ENCODE assay signal across 13 cellular contexts in genomic region chr20:14406495-14406894, GRCh38.
DNase-seq lines count a peak whose midpoint lies in the region; ATAC-seq and TF ChIP-seq lines count a peak whose summit lies in the region.
"Had no signal": no experiment of that assay in that cellular context is flagged by ENCODE, and none has a peak within 500 bp of the region (broad histone marks: within the 10 kb centered on the region; RNA-seq: fewer than 3 reads in every experiment).

No MANE protein-coding gene starts in this region.

- no peaks in the 10 kb centered on the region for H3K27me3 ChIP-seq in adipocyte (replicated peaks; ENCODE audit: control insufficient read depth, insufficient read depth, low read length)
- H3K27me3 ChIP-seq in trophoblast cell (ENCODE audit: insufficient read depth, low read length): no peaks in the 10 kb centered on the region
- no peaks in the 10 kb centered on the region for H3K27me3 ChIP-seq in heart left ventricle
- H3K27me3 ChIP-seq: stomach had no signal

- no peaks in the 10 kb centered on the region for H3K27me3 Mint-ChIP-seq in natural killer cell (ENCODE audit: low read depth in 2 of 2)
- H3K27me3 Mint-ChIP-seq in naive thymus-derived CD8-positive, alpha-beta T cell: no peaks in the 10 kb centered on the region

- H2BK120ac ChIP-seq in trophoblast cell (ENCODE audit: insufficient read depth, low read length, poor library complexity): no peak overlapping the region

- H3K27ac ChIP-seq in trophoblast cell (ENCODE audit: low read depth, low read length): no peak overlapping the region
- no peak overlapping the region for H3K27ac ChIP-seq in heart left ventricle
- H3K27ac ChIP-seq: stomach had no signal

- no peak overlapping the region for H3K4me3 Mint-ChIP-seq in natural killer cell
- H3K4me3 Mint-ChIP-seq in naive thymus-derived CD8-positive, alpha-beta T cell: no peak overlapping the region

- no peak overlapping the region for H4K91ac ChIP-seq in trophoblast cell (ENCODE audit: low read depth, low read length)

- no peak overlapping the region for H3K14ac ChIP-seq in trophoblast cell (ENCODE audit: low read length)

- H3K9me3 ChIP-seq in adipocyte (ENCODE audit: control insufficient read depth, low read length): no peaks in the 10 kb centered on the region
- H3K9me3 ChIP-seq in trophoblast cell (ENCODE audit: insufficient read depth, low read depth, low read length): no peaks in the 10 kb centered on the region
- H3K9me3 ChIP-seq in heart left ventricle: no peaks in the 10 kb centered on the region
- H3K9me3 ChIP-seq: stomach had no signal

- H3K4ac ChIP-seq in trophoblast cell (ENCODE audit: low read depth, low read length): no peak overlapping the region

- intact Hi-C loops in heart left ventricle (cut with DNase I) (no loop called here), natural killer cell (cut with micrococcal nuclease) (no loop called here)

- POLR2A ChIA-PET in naive thymus-derived CD8-positive, alpha-beta T cell (lab: Charles Lee): no interaction called here

- no peak overlapping the region for H4K12ac ChIP-seq in trophoblast cell (ENCODE audit: low read depth, low read length)

- ATAC-seq in GM19025 (IDR thresholded peaks at IDR 0.05; ENCODE audit: low read depth, unreplicated experiment) (peak; percentile 60), HG03432 (IDR thresholded peaks at IDR 0.05; ENCODE audit: unreplicated experiment) (peak; percentile 71), heart left ventricle (no peak), natural killer cell (no peak)
- no peak for ATAC-seq in naive thymus-derived CD8-positive, alpha-beta T cell
- ATAC-seq: activated naive CD4-positive, alpha-beta T cell treated with anti-CD3 and anti-CD28 coated beads, Interleukin-2, amount 50 U/mL, for 72 hours had no signal

- no peak overlapping the region for H3K27ac Mint-ChIP-seq in natural killer cell
- H3K27ac Mint-ChIP-seq in naive thymus-derived CD8-positive, alpha-beta T cell: no peak overlapping the region
- H3K27ac Mint-ChIP-seq: activated naive CD4-positive, alpha-beta T cell treated with anti-CD3 and anti-CD28 coated beads, Interleukin-2, amount 50 U/mL, for 72 hours had no signal

- no peak overlapping the region for H2AFZ ChIP-seq in trophoblast cell (ENCODE audit: insufficient read depth, low read length, poor library complexity)

- H3K4me2 ChIP-seq in trophoblast cell (ENCODE audit: low read length): no peak overlapping the region

- no peak for TF ChIP-seq POLR2A in heart left ventricle (IDR thresholded peaks at IDR 0.05)

- H3K36me3 Mint-ChIP-seq in natural killer cell: no peaks in the 10 kb centered on the region
- H3K36me3 Mint-ChIP-seq in naive thymus-derived CD8-positive, alpha-beta T cell: no peaks in the 10 kb centered on the region
- H3K36me3 Mint-ChIP-seq: activated naive CD4-positive, alpha-beta T cell treated with anti-CD3 and anti-CD28 coated beads, Interleukin-2, amount 50 U/mL, for 72 hours had no signal

- no peaks in the 10 kb centered on the region for H3K79me2 ChIP-seq in trophoblast cell (ENCODE audit: control insufficient read depth, insufficient read depth, low read length, poor library complexity)

- TF ChIP-seq CTCF in heart left ventricle (IDR thresholded peaks at IDR 0.05) (no peak), natural killer cell (IDR thresholded peaks at IDR 0.05) (no peak)

- DNase-seq in adipocyte (ENCODE audit: low read depth) (peak; percentile 30), trophoblast cell (peak; percentile 0 to 71), heart left ventricle (no peak), natural killer cell (no peak), AML-193 (lab: John Stamatoyannopoulos, UW) (no peak)
- no peak for DNase-seq in naive thymus-derived CD8-positive, alpha-beta T cell
- DNase-seq: activated CD4-positive, CD25-positive, alpha-beta regulatory T cell; Karpas-422; stimulated activated CD4-positive, alpha-beta T cell treated with anti-CD3 and anti-CD28 coated beads, Interleukin-12 subunit alpha, Interleukin-12 subunit beta, amount 100 ng/mL, for 4 hours; stomach had no signal

- H2BK12ac ChIP-seq in trophoblast cell (ENCODE audit: low read length): no peak overlapping the region

- H2AK5ac ChIP-seq in trophoblast cell (ENCODE audit: low read length): no peak overlapping the region

- no peak overlapping the region for H3K23ac ChIP-seq in trophoblast cell (ENCODE audit: low read length)

- no peak overlapping the region for H3K9ac ChIP-seq in adipocyte (ENCODE audit: low read length)
- H3K9ac ChIP-seq in trophoblast cell (ENCODE audit: low read length): no peak overlapping the region

- H4K8ac ChIP-seq in trophoblast cell (ENCODE audit: low read depth, low read length): no peak overlapping the region

- peaks cover 12 to 17% of the 10 kb centered on the region in 2 donors for H3K9me3 Mint-ChIP-seq in natural killer cell
- peaks cover 0 to 20% (median 5%) of the 10 kb centered on the region in 9 donors for H3K9me3 Mint-ChIP-seq in naive thymus-derived CD8-positive, alpha-beta T cell

- no peaks in the 10 kb centered on the region for H3K79me1 ChIP-seq in trophoblast cell (ENCODE audit: low read length)

- no peaks in the 10 kb centered on the region for H3K4me1 Mint-ChIP-seq in natural killer cell
- H3K4me1 Mint-ChIP-seq in naive thymus-derived CD8-positive, alpha-beta T cell: no peaks in the 10 kb centered on the region

- no peak overlapping the region for H2BK5ac ChIP-seq in trophoblast cell (ENCODE audit: low read depth, low read length, poor library complexity)

- no peak overlapping the region for H3K18ac ChIP-seq in trophoblast cell (ENCODE audit: low read length)

- no peak overlapping the region for H3K4me3 ChIP-seq in adipocyte (ENCODE audit: low read length)
- H3K4me3 ChIP-seq in trophoblast cell (ENCODE audit: low read depth, low read length): no peak overlapping the region
- H3K4me3 ChIP-seq in heart left ventricle: no peak overlapping the region
- H3K4me3 ChIP-seq: stomach had no signal

- peaks cover 16% of the 10 kb centered on the region for H3K4me1 ChIP-seq in adipocyte (ENCODE audit: control insufficient read depth, insufficient read depth, low read length)
- no peaks in the 10 kb centered on the region for H3K4me1 ChIP-seq in trophoblast cell (ENCODE audit: control insufficient read depth in 1 of 2, insufficient read depth in 2 of 2, low read length in 2 of 2)
- no peaks in the 10 kb centered on the region for H3K4me1 ChIP-seq in heart left ventricle

- H3K36me3 ChIP-seq in adipocyte (ENCODE audit: control insufficient read depth, insufficient read depth, low read length, severe bottlenecking) (no peaks in the 10 kb centered on the region), trophoblast cell (ENCODE audit: control insufficient read depth in 1 of 2, insufficient read depth in 2 of 2, low read length in 2 of 2) (no peaks in the 10 kb centered on the region), heart left ventricle (no peaks in the 10 kb centered on the region)
- H3K36me3 ChIP-seq: stomach had no signal

Comparison
In these comparisons a context has a peak if more than half of its experiments do, and no peak if none do; other contexts are left out.
1. ATAC-seq: peak in GM19025 (single experiment) and HG03432 (single experiment); none in heart left ventricle (0 of 4), natural killer cell (0 of 3) and naive thymus-derived CD8-positive, alpha-beta T cell (0 of 2).
2. DNase-seq: peak in adipocyte (single experiment) and trophoblast cell (2 of 2); none in heart left ventricle (0 of 5), natural killer cell (single experiment), AML-193 (0 of 2) and naive thymus-derived CD8-positive, alpha-beta T cell (0 of 10).